Comparison of ENCODE assay signal across 27 cellular contexts in the genomic region with DNA sequence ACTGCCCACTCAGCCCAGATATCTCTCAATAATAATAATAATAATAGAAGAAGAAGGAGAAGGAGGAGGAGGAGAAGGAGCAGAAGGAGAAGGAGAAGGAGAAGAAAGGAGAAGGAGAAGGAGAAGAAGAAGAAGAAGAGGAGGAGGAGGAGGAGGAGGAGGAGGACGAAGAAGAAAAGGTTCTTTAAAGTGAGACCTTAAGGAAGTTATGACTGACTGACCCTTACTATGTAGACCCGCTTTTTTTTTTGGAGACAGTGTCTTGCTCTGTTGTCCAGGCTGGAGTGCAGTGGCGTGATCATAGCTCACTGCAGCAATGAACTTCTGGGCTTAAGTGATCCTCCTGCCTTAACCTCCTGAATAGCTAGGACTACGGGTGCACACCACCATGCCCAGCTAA.
"Had no signal": no experiment of that assay in that cellular context is flagged by ENCODE, and none has a peak within 500 bp of the region (broad histone marks: within the 10 kb centered on the region; RNA-seq: fewer than 3 reads in every experiment).

No MANE protein-coding gene starts in this region.

- FAIRE-seq: urothelium cell line had no signal

- H3K4me1 ChIP-seq: testis, thyroid gland had no signal

- ATAC-seq: stimulated activated effector memory CD8-positive, alpha-beta T cell treated with anti-CD3 and anti-CD28 coated beads, Interleukin-12 subunit alpha, Interleukin-12 subunit beta, amount 100 ng/mL, for 72 hours; stimulated activated memory B cell treated with anti-CD40 and anti-IgM and Interleukin-4, amounts not matched to agents 10 μg/mL and 1 μg/mL and 100 μg/mL, for 72 hours; stimulated activated naive B cell treated with anti-CD40 and anti-IgM and Interleukin-4, amounts not matched to agents 10 μg/mL and 1 μg/mL and 100 μg/mL, for 72 hours; stimulated activated naive CD8-positive, alpha-beta T cell treated with anti-CD3 and anti-CD28 coated beads, Interleukin-15, amount 100 ng/mL, for 72 hours; stimulated activated naive CD8-positive, alpha-beta T cell treated with anti-CD3 and anti-CD28 coated beads, Interleukin-15, Interleukin-2, amounts not matched to agents 100 U/mL and 50 U/mL, for 24 hours; upper lobe of right lung had no signal

- H3K4me3 ChIP-seq: stomach, suprapubic skin, testis, thoracic aorta, thyroid gland, tibial artery, tibial nerve, transverse colon, upper lobe of left lung, upper lobe of right lung, uterus, vagina had no signal

- H3K27me3 ChIP-seq: testis, thyroid gland, tibial artery, tibial nerve, upper lobe of left lung, upper lobe of right lung, uterus, vagina had no signal

- H3K27ac ChIP-seq: stomach, suprapubic skin, testis, thoracic aorta, thyroid gland, tibial artery, tibial nerve, transverse colon, upper lobe of left lung, upper lobe of right lung, uterus, vagina had no signal

- H3K36me3 ChIP-seq: stomach, suprapubic skin, thoracic aorta, thyroid gland, tibial artery, tibial nerve, transverse colon, upper lobe of left lung, upper lobe of right lung, uterus, vagina had no signal

- H3K9me3 ChIP-seq: stomach, suprapubic skin, testis, thoracic aorta, thyroid gland, tibial artery, tibial nerve, transverse colon, upper lobe of left lung, upper lobe of right lung, uterus, vagina had no signal

- DNase-seq: stimulated activated CD4-positive, alpha-beta T cell treated with anti-CD3 and anti-CD28 coated beads, Interleukin-2, amount 100 ng/mL, for 48 hours; stimulated activated CD4-positive, alpha-beta T cell treated with anti-CD3 and anti-CD28 coated beads, Interleukin-4, amount 100 ng/mL, for 1 hour; stimulated activated CD4-positive, alpha-beta T cell treated with anti-CD3 and anti-CD28 coated beads, Interleukin-4, amount 100 ng/mL, for 24 hours; stimulated activated CD4-positive, alpha-beta T cell treated with anti-CD3 and anti-CD28 coated beads, Interleukin-4, amount 100 ng/mL, for 4 hours; stimulated activated CD8-positive, alpha-beta memory T cell treated with anti-CD3 and anti-CD28 coated beads, Interleukin-4, amount 100 ng/mL, for 48 hours; stimulated activated naive B cell treated with anti-CD40 and anti-IgM and Interleukin-4, amounts not matched to agents 10 μg/mL and 1 μg/mL and 100 μg/mL, for 72 hours; stimulated activated naive CD4-positive, alpha-beta T cell; stimulated activated naive CD4-positive, alpha-beta T cell treated with Interleukin-2 at 50 U/mL for 16 hours; stimulated activated naive CD8-positive, alpha-beta T cell treated with anti-CD3 and anti-CD28 coated beads, Interleukin-15, amount 100 ng/mL, for 72 hours; stimulated activated naive CD8-positive, alpha-beta T cell treated with anti-CD3 and anti-CD28 coated beads, Interleukin-15, Interleukin-2, amounts not matched to agents 100 U/mL and 50 U/mL, for 24 hours; stomach; substantia nigra; testis; thyroid gland; tibial artery; transverse colon; trophoblast cell; upper lobe of left lung; upper lobe of right lung; uterus had no signal
